ENCODE assay signal across 8 cellular contexts in the genomic region with DNA sequence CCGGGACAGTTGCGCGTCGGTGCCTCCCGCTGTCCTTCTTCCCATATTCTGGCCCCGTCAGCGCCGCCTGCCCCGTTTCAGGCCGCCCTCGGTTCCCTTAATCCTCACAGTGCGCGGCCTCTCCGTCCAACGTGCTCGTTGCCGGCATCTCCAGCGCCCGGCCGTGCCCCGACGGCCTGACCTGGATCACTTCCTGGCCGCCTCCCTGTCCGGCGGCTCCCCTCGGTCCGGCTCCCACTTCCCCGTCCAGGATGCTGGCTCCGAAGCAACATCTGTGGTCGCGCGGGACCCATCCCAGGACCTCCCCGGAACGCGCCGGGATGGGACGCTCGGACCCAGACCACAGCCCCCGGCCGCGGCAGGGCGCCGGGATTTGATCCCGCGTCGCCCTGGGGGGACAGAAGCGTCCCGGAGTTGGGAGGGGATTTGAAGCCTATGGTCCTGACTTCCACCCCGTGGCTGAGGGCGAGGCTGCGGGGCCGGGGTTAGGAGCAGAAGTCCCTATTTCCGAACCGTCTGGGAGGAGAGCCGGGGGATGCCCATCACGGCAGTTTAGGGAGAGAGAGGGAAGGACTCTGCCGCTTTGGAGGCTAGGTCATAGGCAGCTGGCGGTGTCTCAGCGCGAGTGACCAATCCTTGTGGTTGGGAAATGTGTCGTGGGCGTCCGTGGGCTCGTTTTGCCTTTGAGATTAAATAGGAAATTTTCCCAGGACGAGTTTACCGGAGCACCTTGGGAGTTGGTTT. TPM values are rescaled to one million over a fixed set of nuclear protein-coding genes. Genes with fewer than 3 reads are reported as not detected.
DNase-seq lines count a peak whose midpoint lies in the region; ATAC-seq, FAIRE-seq and TF ChIP-seq lines count a peak whose summit lies in the region.

No MANE protein-coding gene starts in this region.

- intact Hi-C loops in A673 (cut with micrococcal nuclease; ENCODE audit: unreplicated experiment), result no loop called here

- H3K4me1 Mint-ChIP-seq in T-helper 17 cell, result peaks cover 20% of the 10 kb centered on the region

- H3K9me3 ChIP-seq in A673 (ENCODE audit: low read depth, low read length, poor library complexity, severe bottlenecking) (no peaks in the 10 kb centered on the region), T-helper 17 cell (ENCODE audit: control insufficient read depth, low read length, poor library complexity, severe bottlenecking) (no peaks in the 10 kb centered on the region), neutrophil (no peaks in the 10 kb centered on the region)

- H3K27me3 ChIP-seq in A673 (replicated peaks; ENCODE audit: insufficient read depth, low read depth, low read length, poor library complexity) (no peaks in the 10 kb centered on the region), neutrophil (no peaks in the 10 kb centered on the region)

- CTCF ChIA-PET in A673 (lab: Charles Lee), result no interaction called here

- H3K4me3 Mint-ChIP-seq in T-helper 17 cell, result peak overlapping the region; percentile 92

- no peaks in the 10 kb centered on the region for H3K27me3 Mint-ChIP-seq in T-helper 17 cell

- POLR2A ChIA-PET in A673 (lab: Charles Lee; ENCODE audit: low non-redundant PET), result no interaction called here

- no peak for TF ChIP-seq CTCF in A673 (conservative IDR thresholded peaks at IDR 0.05; ENCODE audit: low read depth, low read length)
- no peak for TF ChIP-seq CTCF in fibroblast of mammary gland (conservative IDR thresholded peaks at IDR 0.05; ENCODE audit: control insufficient read depth, insufficient read depth, low read depth, low read length)
- no peak for TF ChIP-seq CTCF in neutrophil (IDR thresholded peaks at IDR 0.05)

- H3K4me1 ChIP-seq in A673 (ENCODE audit: insufficient read depth, low read length, poor library complexity, severe bottlenecking) (peaks cover 5% of the 10 kb centered on the region), neutrophil (ENCODE audit: control insufficient read depth in 1 of 2, insufficient read depth in 1 of 2, low read depth in 1 of 2, low read length in 1 of 2) (peaks cover 15 to 18% of the 10 kb centered on the region in 2 experiments)

- BruUV-seq in A673 (replicated peaks; lab: Mats Ljungman, UMichigan), result no TSS peak

- H3K27ac ChIP-seq in A673 (ENCODE audit: low read depth, low read length, poor library complexity, severe bottlenecking) (peak overlapping the region; percentile 95), neutrophil (peak overlapping the region; percentile 93)

- H3K36me3 Mint-ChIP-seq in T-helper 17 cell (ENCODE audit: low read depth), result peaks cover 2% of the 10 kb centered on the region

- H3K36me3 ChIP-seq in A673 (ENCODE audit: insufficient read depth, low read length, poor library complexity, severe bottlenecking), result no peaks in the 10 kb centered on the region
- H3K36me3 ChIP-seq in neutrophil, result no peaks in the 10 kb centered on the region

- ATAC-seq in GM18502 (IDR thresholded peaks at IDR 0.05; ENCODE audit: poor library complexity, unreplicated experiment) (peak; percentile 27), HG03039 (IDR thresholded peaks at IDR 0.05; ENCODE audit: unreplicated experiment) (peak; percentile 19), T-helper 17 cell (no peak)

- no peak for DNase-seq in A673 (ENCODE audit: low spot score)
- no peak for DNase-seq in T-helper 17 cell
- peak; percentile 67 for DNase-seq in fibroblast of mammary gland (ENCODE audit: low read depth)
- no peak for DNase-seq in amniotic stem cell (lab: John Stamatoyannopoulos, UW)
- DNase-seq in HTR-8/SVneo (ENCODE audit: insufficient read length, low spot score), result no peak

- H3K27ac Mint-ChIP-seq in T-helper 17 cell, result peak overlapping the region; percentile 93

- FAIRE-seq in HTR-8/SVneo (lab: Jason Lieb, UNC), result no peak

- peak overlapping the region; percentile 82 for H3K4me3 ChIP-seq in A673 (ENCODE audit: low read depth, low read length, poor library complexity, severe bottlenecking)
- peak overlapping the region; percentile 79 for H3K4me3 ChIP-seq in fibroblast of mammary gland (ENCODE audit: control insufficient read depth, low read depth, low read length)
- H3K4me3 ChIP-seq in neutrophil (ENCODE audit: low read depth in 1 of 2, low read length in 1 of 2), result peak overlapping the region; percentile 88 to 96

RNA-seq across cellular contexts. Expression of gene KCTD7, which starts 53.8 kb away (rescaled TPM):
- total RNA-seq in A673 (2021) (10.6 and 13.8 TPM in 2 replicates), T-helper 17 cell (10 to 100 TPM; 27.0 to 32.2 TPM)

RNA-seq across cellular contexts. Expression of gene RABGEF1, which starts 58.0 kb away (rescaled TPM):
- 16.9 and 20.0 TPM in 2 replicates for total RNA-seq in A673 (2021)
- total RNA-seq in T-helper 17 cell, result 10 to 100 TPM; 24.4 to 28.3 TPM
